Comparison of ENCODE assay signal across 8 cellular contexts in the genomic region with DNA sequence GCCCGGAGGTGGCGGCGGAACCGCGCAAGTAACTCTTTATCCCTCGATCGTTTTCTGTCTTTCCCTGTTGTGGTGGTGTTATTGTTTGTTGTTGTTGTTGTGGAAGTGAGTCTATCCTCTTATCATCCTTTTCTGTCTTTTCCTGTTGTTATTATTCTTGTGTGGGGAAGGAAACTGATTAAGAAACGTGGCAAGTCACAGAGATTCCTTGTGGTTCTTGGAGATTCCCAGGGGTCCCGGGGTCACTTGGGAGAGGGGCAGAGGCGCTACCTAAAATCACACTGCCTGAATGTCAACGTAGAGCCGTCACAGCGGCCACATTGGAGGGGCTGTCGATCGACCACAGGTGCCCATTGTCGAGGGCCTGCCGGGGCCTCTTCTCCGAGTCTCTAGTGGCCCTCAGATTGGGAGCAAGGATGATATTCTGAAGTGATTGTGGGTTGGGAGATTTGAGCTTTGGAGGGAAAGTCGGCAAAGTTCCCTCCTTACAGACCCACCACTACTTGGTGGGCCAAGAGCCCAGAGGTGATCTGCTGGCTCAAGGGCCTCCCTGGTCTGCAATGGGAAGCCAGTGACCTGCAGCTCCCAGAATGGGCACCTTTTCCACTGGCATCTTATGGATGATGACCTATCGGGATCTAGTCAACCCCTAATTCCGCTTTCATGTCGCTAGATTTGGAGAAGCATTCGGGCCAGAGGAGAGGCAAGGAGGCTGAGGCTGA. TPM values are rescaled to one million over a fixed set of nuclear protein-coding genes. Genes with fewer than 3 reads are reported as not detected.
DNase-seq lines count a peak whose midpoint lies in the region; ATAC-seq, FAIRE-seq and TF ChIP-seq lines count a peak whose summit lies in the region.

No MANE protein-coding gene starts in this region.

- H3K36me3 ChIP-seq in ACC112 (ENCODE audit: insufficient read depth, low read length) = peaks cover 15% of the 10 kb centered on the region

- H3K9me3 Mint-ChIP-seq in IgD-negative memory B cell (no peaks in the 10 kb centered on the region), chondrocyte (ENCODE audit: low read depth) (no peaks in the 10 kb centered on the region)

- H3K27me3 ChIP-seq in ACC112 (ENCODE audit: insufficient read depth, low read length) = no peaks in the 10 kb centered on the region
- no peaks in the 10 kb centered on the region for H3K27me3 ChIP-seq in mononuclear cell (ENCODE audit: insufficient read depth, low read length)

- no peak for ATAC-seq in HG03196 (IDR thresholded peaks at IDR 0.05; ENCODE audit: unreplicated experiment)
- no peak for ATAC-seq in GM21529 (IDR thresholded peaks at IDR 0.05; ENCODE audit: unreplicated experiment)

- peaks cover 46% of the 10 kb centered on the region for H3K79me2 ChIP-seq in ACC112 (ENCODE audit: control insufficient read depth, insufficient read depth, low read length, unreplicated experiment)

- TF ChIP-seq CTCF in chondrocyte (IDR thresholded peaks at IDR 0.05) = no peak

- H3K27ac ChIP-seq in ACC112 (ENCODE audit: low read depth, low read length) = peak overlapping the region; percentile 80

- peaks cover 53 to 56% (median 55%) of the 10 kb centered on the region in 3 donors for H3K4me1 Mint-ChIP-seq in IgD-negative memory B cell
- peaks cover 39% of the 10 kb centered on the region for H3K4me1 Mint-ChIP-seq in chondrocyte (ENCODE audit: low read depth)

- H3K27ac Mint-ChIP-seq in IgD-negative memory B cell = peak overlapping the region; percentile 99
- H3K27ac Mint-ChIP-seq in chondrocyte (ENCODE audit: unreplicated experiment) = peak overlapping the region; percentile 90

- H3K4me3 Mint-ChIP-seq in IgD-negative memory B cell (peak overlapping the region; percentile 96 to 99 (median 97)), chondrocyte (ENCODE audit: unreplicated experiment) (peak overlapping the region; percentile 82)

- H3K4me3 ChIP-seq in ACC112 (ENCODE audit: low read depth, low read length) (peak overlapping the region; percentile 97), mononuclear cell (ENCODE audit: low read length) (peak overlapping the region; percentile 75)

- H3K9me3 ChIP-seq in mononuclear cell (ENCODE audit: low read depth, low read length) = no peaks in the 10 kb centered on the region

- H3K36me3 Mint-ChIP-seq in IgD-negative memory B cell (peaks cover 2% of the 10 kb centered on the region), chondrocyte (ENCODE audit: low read depth) (peaks cover 2% of the 10 kb centered on the region)

- H3K27me3 Mint-ChIP-seq in IgD-negative memory B cell (no peaks in the 10 kb centered on the region), chondrocyte (ENCODE audit: low read depth) (no peaks in the 10 kb centered on the region)

- peak overlapping the region; percentile 56 for H2AFZ ChIP-seq in ACC112 (ENCODE audit: low read length, unreplicated experiment)

- no peak for FAIRE-seq in HTR-8/SVneo (lab: Jason Lieb, UNC)

- no peak for DNase-seq in chondrocyte (ENCODE audit: low spot score)
- no peak for DNase-seq in COLO668 (lab: John Stamatoyannopoulos, UW; ENCODE audit: unreplicated experiment)
- DNase-seq in HTR-8/SVneo (ENCODE audit: insufficient read length, low spot score) = no peak

- H3K4me1 ChIP-seq in ACC112 (ENCODE audit: control insufficient read depth, insufficient read depth, low read length, unreplicated experiment) (peaks cover 45% of the 10 kb centered on the region), mononuclear cell (ENCODE audit: insufficient read depth, low read length) (peaks cover 57% of the 10 kb centered on the region)

RNA-seq across cellular contexts. Expression of a gene that starts 0.8 kb away (rescaled TPM):
- polyA plus RNA-seq in IgD-negative memory B cell = 22.6 TPM
- total RNA-seq in chondrocyte (14.1 to 29.0 TPM (median 15.3 TPM) in 3 replicates), mononuclear cell (120 TPM)
